8 cellular contexts compared by ENCODE assay signal in the genomic region with DNA sequence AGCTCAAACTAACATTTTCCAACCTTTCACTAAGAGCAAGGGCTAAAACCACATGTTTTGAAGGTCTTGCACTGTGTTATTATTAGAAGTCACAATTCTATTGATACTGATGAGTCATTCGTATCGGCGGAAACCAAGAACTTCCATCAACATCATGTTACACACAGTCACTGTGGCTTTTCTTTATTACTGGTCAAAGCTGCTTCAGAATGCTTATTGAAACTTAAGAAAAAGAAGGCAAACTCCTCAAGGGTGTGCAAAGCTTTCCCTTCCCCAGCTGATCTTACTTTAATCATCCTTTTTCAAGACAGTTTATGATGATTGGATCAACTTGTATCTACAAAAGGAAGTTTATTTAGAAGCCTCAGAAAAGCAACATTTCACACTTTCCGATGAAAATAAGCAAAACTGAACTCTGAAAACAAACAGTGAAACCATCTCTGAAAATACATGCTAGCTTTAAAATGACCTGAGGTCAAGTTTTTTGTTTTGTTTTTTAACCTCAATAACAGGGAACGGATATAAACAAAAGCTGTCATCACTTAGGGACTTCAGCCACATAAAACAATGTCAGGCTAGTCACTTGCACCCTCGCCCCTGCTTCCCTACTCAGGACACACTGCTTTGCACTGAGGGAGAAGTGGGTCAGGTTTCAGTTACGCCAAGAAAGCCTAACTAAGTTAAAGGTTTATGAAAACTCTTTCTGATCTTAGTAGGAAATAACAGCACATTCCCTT. TPM values are rescaled to one million over a fixed set of nuclear protein-coding genes. Genes with fewer than 3 reads are reported as not detected.
DNase-seq lines count a peak whose midpoint lies in the region; ATAC-seq and TF ChIP-seq lines count a peak whose summit lies in the region.

No MANE protein-coding gene starts in this region.

- H3K9me3 ChIP-seq in HUES64 (ENCODE audit: insufficient read depth, low read depth, low read length), result no peaks in the 10 kb centered on the region; the same call in 1 of the 2 replicates
- H3K9me3 ChIP-seq in testis, result no peaks in the 10 kb centered on the region

- H3K4me3 ChIP-seq in GM12865 (ENCODE audit: low read depth, low read length) (peak overlapping the region; percentile 37), HUES64 (ENCODE audit: low read length) (no peak overlapping the region), testis (no peak overlapping the region)

- H3K4me1 ChIP-seq in HUES64 (ENCODE audit: insufficient read depth, low read length) (peaks cover 51% of the 10 kb centered on the region), testis (no peaks in the 10 kb centered on the region)

- TF ChIP-seq CTCF in GM12865 (IDR thresholded peaks at IDR 0.05; ENCODE audit: insufficient read depth, low read depth, low read length, missing control alignments), result no peak
- no peak for TF ChIP-seq CTCF in testis (IDR thresholded peaks at IDR 0.05)

- H3K4me3 Mint-ChIP-seq in activated naive CD8-positive, alpha-beta T cell treated with anti-CD3 and anti-CD28 coated beads, Interleukin-2, amount 50 U/mL, for 24 hours, result peak overlapping the region; percentile 72

- H3K36me3 ChIP-seq in HUES64 (ENCODE audit: insufficient read depth, low read length) (no peaks in the 10 kb centered on the region), testis (ENCODE audit: low read depth, missing control alignments) (no peaks in the 10 kb centered on the region)

- peak overlapping the region; percentile 99 for H3K27ac Mint-ChIP-seq in activated naive CD8-positive, alpha-beta T cell treated with anti-CD3 and anti-CD28 coated beads, Interleukin-2, amount 50 U/mL, for 24 hours

- 67% methylated on average over 6 of the region's 7 CpGs for WGBS in HUES64
- WGBS in testis, 2 donors, result 38 to 52% methylated on average over 7 of the region's 7 CpGs

- peaks cover 63% of the 10 kb centered on the region for H3K36me3 Mint-ChIP-seq in activated naive CD8-positive, alpha-beta T cell treated with anti-CD3 and anti-CD28 coated beads, Interleukin-2, amount 50 U/mL, for 24 hours (ENCODE audit: low read depth)

- H3K27me3 ChIP-seq in HUES64 (ENCODE audit: insufficient read depth, low read length), result no peaks in the 10 kb centered on the region
- no peaks in the 10 kb centered on the region for H3K27me3 ChIP-seq in testis

- H3K9ac ChIP-seq in HUES64 (ENCODE audit: low read depth, low read length), result peak overlapping the region; percentile 38; the same call in 1 of the 2 replicates

- peaks cover 99% of the 10 kb centered on the region for H3K4me1 Mint-ChIP-seq in activated naive CD8-positive, alpha-beta T cell treated with anti-CD3 and anti-CD28 coated beads, Interleukin-2, amount 50 U/mL, for 24 hours

- ATAC-seq in GM21529 (IDR thresholded peaks at IDR 0.05; ENCODE audit: unreplicated experiment), result peak; percentile 78
- ATAC-seq in activated naive CD8-positive, alpha-beta T cell treated with anti-CD3 and anti-CD28 coated beads, Interleukin-2, amount 50 U/mL, for 24 hours, result peak; percentile 54

- H3K27me3 Mint-ChIP-seq in activated naive CD8-positive, alpha-beta T cell treated with anti-CD3 and anti-CD28 coated beads, Interleukin-2, amount 50 U/mL, for 24 hours, result no peaks in the 10 kb centered on the region

- H3K27ac ChIP-seq in HUES64 (ENCODE audit: low read depth, low read length) (peak overlapping the region; percentile 37), caudate nucleus (ENCODE audit: low read depth, low read length) (no peak overlapping the region), testis (peak overlapping the region in 1 of 2 donors; percentile 2)

- intact Hi-C loops in testis (cut with DNase I; ENCODE audit: low total_unique reads), result no loop called here

- no peaks in the 10 kb centered on the region for H3K9me3 Mint-ChIP-seq in activated naive CD8-positive, alpha-beta T cell treated with anti-CD3 and anti-CD28 coated beads, Interleukin-2, amount 50 U/mL, for 24 hours

- no peak for TF ChIP-seq POLR2A in testis (IDR thresholded peaks at IDR 0.05)

- DNase-seq in GM12865 (ENCODE audit: low read depth) (peak; percentile 90), inferior parietal cortex (ENCODE audit: extremely low spot score) (peak; percentile 21), superior temporal gyrus (ENCODE audit: extremely low spot score) (peak; percentile 29), caudate nucleus (lab: John Stamatoyannopoulos, UW) (no peak), testis (no peak)
- no peak for DNase-seq in activated naive CD8-positive, alpha-beta T cell treated with anti-CD3 and anti-CD28 coated beads, Interleukin-2, amount 50 U/mL, for 24 hours

RNA-seq across cellular contexts. Expression of gene BACH2, which starts 11.7 kb away (rescaled TPM):
- polyA plus RNA-seq in HUES64 (2013, experiment 1 of 2), result 2.5 TPM
- polyA plus RNA-seq in HUES64 (2013, experiment 2 of 2), result 2.9 TPM
- 1 to 10 TPM; 6.5 to 8.3 TPM for total RNA-seq in testis
- 5.0 TPM for polyA plus RNA-seq in testis (ENCODE audit: insufficient read depth, low read depth, low replicate concordance)

Comparison
In these comparisons a context has a peak if more than half of its experiments do, and no peak if none do; other contexts are left out.
1. DNase-seq: peak in GM12865 (single experiment), inferior parietal cortex (single experiment) and superior temporal gyrus (single experiment); none in activated naive CD8-positive, alpha-beta T cell treated with anti-CD3 and anti-CD28 coated beads, Interleukin-2, amount 50 U/mL, for 24 hours (single experiment), caudate nucleus (0 of 61) and testis (single experiment).